ENCODE assay signal across 8 cellular contexts in the genomic region with DNA sequence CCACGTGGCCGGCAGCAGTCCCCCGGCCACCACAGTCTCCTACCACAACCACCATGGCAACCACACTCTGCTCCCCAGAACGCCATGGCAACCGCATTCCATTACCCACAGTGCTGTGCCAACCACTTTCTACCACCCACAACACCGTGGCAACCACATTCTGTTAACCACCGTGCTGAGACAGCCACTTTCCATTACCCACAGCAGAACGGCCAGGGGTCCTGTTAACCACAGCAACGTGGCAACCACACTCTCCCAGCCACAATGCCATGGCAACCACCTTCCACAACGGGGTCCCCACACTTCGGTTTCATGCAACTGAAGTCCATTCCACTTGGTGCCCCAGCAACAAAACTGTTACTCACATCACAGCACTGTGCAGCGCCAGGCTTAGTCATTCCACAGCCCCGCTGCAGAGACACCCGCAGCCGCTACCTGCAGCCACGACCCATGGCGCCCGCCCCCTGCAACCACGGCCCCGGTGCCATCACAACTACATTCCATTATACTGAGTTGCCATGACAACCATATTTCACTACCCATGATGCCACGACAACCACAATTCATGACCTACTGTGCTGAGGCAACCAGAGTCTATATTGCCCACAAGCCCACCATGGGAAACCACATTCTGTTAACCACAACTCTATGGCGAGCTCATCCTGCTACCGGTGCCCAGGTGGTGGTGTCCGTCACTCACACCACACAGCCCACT. TPM values are rescaled to one million over a fixed set of nuclear protein-coding genes. Genes with fewer than 3 reads are reported as not detected.
DNase-seq lines count a peak whose midpoint lies in the region; ATAC-seq, FAIRE-seq and TF ChIP-seq lines count a peak whose summit lies in the region.

No MANE protein-coding gene starts in this region.

- H3K27me3 ChIP-seq in Karpas-422 (ENCODE audit: low read length): no peaks in the 10 kb centered on the region

- no peak overlapping the region for H3K4me3 ChIP-seq in Karpas-422 (ENCODE audit: low read length)
- no peak overlapping the region for H3K4me3 ChIP-seq in mucosa of descending colon

- FAIRE-seq in GM12891 (lab: Jason Lieb, UNC): peak; percentile 97

- H3K79me2 ChIP-seq in Karpas-422 (ENCODE audit: low read length): no peaks in the 10 kb centered on the region

- no peak for DNase-seq in GM12891 (ENCODE audit: insufficient read length, low spot score)
- peak; percentile 58 for DNase-seq in Karpas-422
- peak; percentile 67 for DNase-seq in activated CD8-positive, alpha-beta memory T cell treated with anti-CD3 and anti-CD28 coated beads, Interleukin-2, amount 50 U/mL, for 1 hour (ENCODE audit: extremely low read depth)
- peak; percentile 98 for DNase-seq in glomerular visceral epithelial cell (ENCODE audit: extremely low spot score)
- peak; percentile 86 for DNase-seq in stimulated activated CD8-positive, alpha-beta memory T cell treated with anti-CD3 and anti-CD28 coated beads, Interleukin-4, amount 100 ng/mL, for 48 hours
- no peak for DNase-seq in HuH-7 (ENCODE audit: low spot score)
- DNase-seq in mucosa of descending colon: no peak

- H2AFZ ChIP-seq in Karpas-422 (ENCODE audit: low read length): no peak overlapping the region

- H3K36me3 ChIP-seq in Karpas-422 (ENCODE audit: insufficient read depth, low read length) (no peaks in the 10 kb centered on the region), mucosa of descending colon (ENCODE audit: low read depth) (no peaks in the 10 kb centered on the region)

- intact Hi-C loops in mucosa of descending colon (cut with DNase I, micrococcal nuclease): no loop called here

- no peak overlapping the region for H3K9ac ChIP-seq in Karpas-422 (ENCODE audit: low read length)

- H3K9me3 ChIP-seq in Karpas-422 (ENCODE audit: low read length) (no peaks in the 10 kb centered on the region), mucosa of descending colon (no peaks in the 10 kb centered on the region)

- no peak for TF ChIP-seq CTCF in mucosa of descending colon (IDR thresholded peaks at IDR 0.05)

- no peak for TF ChIP-seq POLR2A in GM12891 (IDR thresholded peaks at IDR 0.05; ENCODE audit: low read depth, low read length)

- H3K27ac ChIP-seq in Karpas-422 (ENCODE audit: low read length): no peak overlapping the region

- no peak overlapping the region for H3K4me2 ChIP-seq in Karpas-422 (ENCODE audit: low read depth, low read length, poor library complexity, severe bottlenecking)

- peaks cover 3% of the 10 kb centered on the region; the same call in 1 of the 2 replicates for H4K20me1 ChIP-seq in Karpas-422 (ENCODE audit: insufficient read depth, low read depth, low read length)

- H3K4me1 ChIP-seq in Karpas-422 (ENCODE audit: low read length) (no peaks in the 10 kb centered on the region), mucosa of descending colon (ENCODE audit: low read depth) (peaks cover 8% of the 10 kb centered on the region)

- ATAC-seq in mucosa of descending colon: no peak
- ATAC-seq in GM18502 (IDR thresholded peaks at IDR 0.05; ENCODE audit: poor library complexity, unreplicated experiment): no peak

- H3K9me2 ChIP-seq in Karpas-422 (replicated peaks; ENCODE audit: insufficient read depth, low read length): no peaks in the 10 kb centered on the region

TF ChIP-seq in GM12891, 5 proteins besides CTCF, POLR2A, EP300 and RAD21:
- no peak for TF ChIP-seq SPI1 (IDR thresholded peaks at IDR 0.05; ENCODE audit: low read depth, low read length)
- TF ChIP-seq POU2F2 (IDR thresholded peaks at IDR 0.05; ENCODE audit: low read depth, low read length): peak; percentile 24; the same call in 1 of the 2 replicates
- no peak for TF ChIP-seq TAF1 (IDR thresholded peaks at IDR 0.05; ENCODE audit: low read depth, low read length)
- TF ChIP-seq PAX5 (IDR thresholded peaks at IDR 0.05; ENCODE audit: insufficient read depth, low read length, severe bottlenecking): no peak
- TF ChIP-seq POLR2AphosphoS5 (IDR thresholded peaks at IDR 0.05; ENCODE audit: low read depth, low read length): no peak
TF ChIP-seq in GM12891: peak in this region for 1.

RNA-seq across cellular contexts. Expression of a gene that starts 10.0 kb away (rescaled TPM):
- polyA plus RNA-seq in GM12891 (2012; ENCODE audit: low read depth, missing spikeins): 1.2 TPM
- 2.5 and 3.2 TPM in 2 replicates for total RNA-seq in Karpas-422 (2014; rRNA removed; shearing (Covaris generic); ENCODE audit: low replicate concordance)
- total RNA-seq in mucosa of descending colon: under 1 TPM in 1 of 3 donors, not detected in 2; 0.22 TPM

RNA-seq across cellular contexts. Expression of a gene that starts 42.1 kb away (rescaled TPM):
- polyA plus RNA-seq in GM12891 (2012; ENCODE audit: low read depth, missing spikeins): 0.86 TPM
- not detected in 2 replicates for total RNA-seq in Karpas-422 (2014; rRNA removed; shearing (Covaris generic); ENCODE audit: low replicate concordance)
- 100 to 1,000 TPM in 1 of 3 donors, 10 to 100 TPM in 1, 1 to 10 TPM in 1; 9.0 to 186 (median 19.9) TPM for total RNA-seq in mucosa of descending colon

RNA-seq across cellular contexts. Expression of a gene that starts 50.3 kb away (rescaled TPM):
- 47.7 TPM for polyA plus RNA-seq in GM12891 (2012; ENCODE audit: low read depth, missing spikeins)
- 0.22 and 1.7 TPM in 2 replicates for total RNA-seq in Karpas-422 (2014; rRNA removed; shearing (Covaris generic); ENCODE audit: low replicate concordance)
- 100 to 1,000 TPM; 355 to 802 (median 787) TPM for total RNA-seq in mucosa of descending colon

Comparison
In these comparisons a context has a peak if more than half of its experiments do, and no peak if none do; other contexts are left out.
1. DNase-seq: peak in Karpas-422 (single experiment), activated CD8-positive, alpha-beta memory T cell treated with anti-CD3 and anti-CD28 coated beads, Interleukin-2, amount 50 U/mL, for 1 hour (single experiment), glomerular visceral epithelial cell (single experiment) and stimulated activated CD8-positive, alpha-beta memory T cell treated with anti-CD3 and anti-CD28 coated beads, Interleukin-4, amount 100 ng/mL, for 48 hours (single experiment); none in GM12891 (single experiment), HuH-7 (single experiment) and mucosa of descending colon (0 of 3).
2. RNA of a gene that starts 50.3 kb away (total RNA-seq): 355 to 802 TPM in mucosa of descending colon; 0.22 to 1.7 TPM in Karpas-422; every median in the first group is over 100 times any median in the second.